Comparison of ENCODE assay signal across 8 cellular contexts in genomic region chr18:6543330-6543908, GRCh38.
DNase-seq lines count a peak whose midpoint lies in the region; ATAC-seq and TF ChIP-seq lines count a peak whose summit lies in the region.

No MANE protein-coding gene starts in this region.

- H3K36me3 ChIP-seq in KMS-11 (ENCODE audit: insufficient read depth) (no peaks in the 10 kb centered on the region), tibial artery (no peaks in the 10 kb centered on the region)

- no peak overlapping the region for H3K4me2 ChIP-seq in KMS-11

- TF ChIP-seq CTCF in KMS-11 (conservative IDR thresholded peaks at IDR 0.05; ENCODE audit: low read depth, low read length) (peak; percentile 75), tibial artery (IDR thresholded peaks at IDR 0.05) (peak; percentile 18 to 23)

- H3K4me3 ChIP-seq in KMS-11 (IDR thresholded peaks at IDR 0.05; ENCODE audit: insufficient read depth, low read depth, low read length) (no peak overlapping the region), tibial artery (no peak overlapping the region)

- DNase-seq in DMS 273 (lab: John Stamatoyannopoulos, UW; ENCODE audit: unreplicated experiment), result peak; percentile 72
- DNase-seq in globus pallidus (ENCODE audit: low spot score), result peak; percentile 28
- DNase-seq in tibial artery, result no peak
- no peak for DNase-seq in activated CD4-positive, alpha-beta T cell treated with anti-CD3 and anti-CD28 coated beads for 48 hours
- no peak for DNase-seq in CD1c-positive myeloid dendritic cell (ENCODE audit: extremely low spot score)
- no peak for DNase-seq in activated naive CD4-positive, alpha-beta T cell treated with anti-CD3 and anti-CD28 coated beads, Interleukin-2, amount 50 U/mL, for 16 hours

- no peak overlapping the region for H3K9ac ChIP-seq in KMS-11

- H4K20me1 ChIP-seq in KMS-11 (ENCODE audit: insufficient read depth), result no peaks in the 10 kb centered on the region

- H3K27ac ChIP-seq in KMS-11, result no peak overlapping the region
- no peak overlapping the region for H3K27ac ChIP-seq in tibial artery

- peak; percentile 71 for ATAC-seq in SK-N-SH treated with all-trans-retinoic acid at 6 μM for 48 hours

- H3K79me2 ChIP-seq in KMS-11 (ENCODE audit: insufficient read depth, low read depth), result no peaks in the 10 kb centered on the region

- intact Hi-C loops in tibial artery (cut with DNase I; ENCODE audit: low total_unique reads), result loop anchor here (10.0 kb wide), 1 partner anchor 341 kb away; no protein-coding TSS in a partner anchor

- no peaks in the 10 kb centered on the region for H3K9me3 ChIP-seq in tibial artery

- no peaks in the 10 kb centered on the region for H3K27me3 ChIP-seq in KMS-11 (ENCODE audit: insufficient read depth, low read depth)
- no peaks in the 10 kb centered on the region for H3K27me3 ChIP-seq in tibial artery

- H2AFZ ChIP-seq in KMS-11 (ENCODE audit: low read depth), result no peak overlapping the region

- H3K4me1 ChIP-seq in KMS-11 (ENCODE audit: low read depth, poor library complexity, severe bottlenecking), result no peaks in the 10 kb centered on the region
- no peaks in the 10 kb centered on the region for H3K4me1 ChIP-seq in tibial artery

TF ChIP-seq in SK-N-SH treated with all-trans-retinoic acid at 6 μM for 48 hours, 23 proteins besides CTCF, POLR2A, EP300 and RAD21:
- TF ChIP-seq PATZ1 (CRISPR knock-in tag; IDR thresholded peaks at IDR 0.05; ENCODE audit: borderline replicate concordance), result no peak

Comparison
In these comparisons a context has a peak if more than half of its experiments do, and no peak if none do; other contexts are left out.
1. DNase-seq: peak in DMS 273 (single experiment) and globus pallidus (single experiment); none in tibial artery (0 of 2), activated CD4-positive, alpha-beta T cell treated with anti-CD3 and anti-CD28 coated beads for 48 hours (single experiment), CD1c-positive myeloid dendritic cell (single experiment) and activated naive CD4-positive, alpha-beta T cell treated with anti-CD3 and anti-CD28 coated beads, Interleukin-2, amount 50 U/mL, for 16 hours (single experiment).